ENCODE assay signal across 19 cellular contexts in the genomic region with DNA sequence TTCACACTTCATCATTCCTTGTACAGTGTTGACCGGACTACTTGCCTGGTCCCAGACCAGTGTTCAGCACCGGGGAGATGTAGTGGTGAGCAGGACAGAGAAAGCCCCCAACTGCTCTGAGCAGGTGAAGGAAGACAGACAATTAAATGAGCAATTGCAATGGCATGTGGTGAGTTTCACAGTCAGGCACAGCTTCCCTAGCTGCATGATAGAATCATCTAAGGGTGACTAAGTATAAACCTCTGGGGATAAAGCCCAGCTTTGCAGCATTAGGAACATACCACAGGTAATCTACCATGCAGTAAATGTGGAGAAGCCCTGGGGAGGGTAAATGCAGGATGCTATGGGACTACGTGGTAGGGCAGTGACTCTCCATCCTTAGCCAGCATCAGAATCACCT. TPM values are rescaled to one million over a fixed set of nuclear protein-coding genes. Genes with fewer than 3 reads are reported as not detected.
DNase-seq lines count a peak whose midpoint lies in the region; ATAC-seq, FAIRE-seq and TF ChIP-seq lines count a peak whose summit lies in the region.
"Had no signal": no experiment of that assay in that cellular context is flagged by ENCODE, and none has a peak within 500 bp of the region (broad histone marks: within the 10 kb centered on the region; RNA-seq: fewer than 3 reads in every experiment).

No MANE protein-coding gene starts in this region.

- H3K4me3 ChIP-seq in epithelial cell of proximal tubule (ENCODE audit: low read depth, low read length) (no peak overlapping the region), skeletal muscle satellite cell (ENCODE audit: low read length) (no peak overlapping the region), pancreas (no peak overlapping the region)
- H3K4me3 ChIP-seq: gastroesophageal sphincter had no signal

- H3K4me2 ChIP-seq in skeletal muscle satellite cell (ENCODE audit: low read length): peak overlapping the region; percentile 14

- H3K36me3 Mint-ChIP-seq in activated naive CD4-positive, alpha-beta T cell treated with anti-CD3 and anti-CD28 coated beads, Interleukin-2, amount 10 ng/mL, durations not matched to agents 7 days and 5 days: no peaks in the 10 kb centered on the region
- H3K36me3 Mint-ChIP-seq: activated naive CD8-positive, alpha-beta T cell treated with anti-CD3 and anti-CD28 coated beads, Interleukin-2, amount 10 ng/mL, durations not matched to agents 7 days and 5 days had no signal

- intact Hi-C loops in pancreas (cut with DNase I): loop anchor here in 1 of 3 donors (10.0 kb wide), 1 partner anchor 47 kb away; a partner anchor contains a TSS

- H3K27me3 ChIP-seq in skeletal muscle satellite cell (ENCODE audit: control insufficient read depth, insufficient read depth, low read length) (no peaks in the 10 kb centered on the region), pancreas (no peaks in the 10 kb centered on the region)
- H3K27me3 ChIP-seq: gastroesophageal sphincter had no signal

- no peak overlapping the region for H3K27ac Mint-ChIP-seq in activated naive CD4-positive, alpha-beta T cell treated with anti-CD3 and anti-CD28 coated beads, Interleukin-2, amount 10 ng/mL, durations not matched to agents 7 days and 5 days
- H3K27ac Mint-ChIP-seq: activated naive CD8-positive, alpha-beta T cell treated with anti-CD3 and anti-CD28 coated beads, Interleukin-2, amount 10 ng/mL, durations not matched to agents 7 days and 5 days; CD4-positive, alpha-beta T cell; stimulated activated naive CD8-positive, alpha-beta T cell treated with anti-CD3 and anti-CD28 coated beads, Interleukin-15, Interleukin-2, amounts not matched to agents 100 ng/mL and 50 ng/mL, for 24 hours had no signal

- H3K9me3 Mint-ChIP-seq in activated naive CD4-positive, alpha-beta T cell treated with anti-CD3 and anti-CD28 coated beads, Interleukin-2, amount 10 ng/mL, durations not matched to agents 7 days and 5 days: no peaks in the 10 kb centered on the region
- H3K9me3 Mint-ChIP-seq: activated naive CD8-positive, alpha-beta T cell treated with anti-CD3 and anti-CD28 coated beads, Interleukin-2, amount 10 ng/mL, durations not matched to agents 7 days and 5 days; CD4-positive, alpha-beta T cell; naive B cell; stimulated activated naive CD8-positive, alpha-beta T cell treated with anti-CD3 and anti-CD28 coated beads, Interleukin-15, Interleukin-2, amounts not matched to agents 100 ng/mL and 50 ng/mL, for 24 hours had no signal

- CTCF ChIA-PET in activated naive CD4-positive, alpha-beta T cell treated with anti-CD3 and anti-CD28 coated beads, Interleukin-2, amount 10 ng/mL, durations not matched to agents 7 days and 5 days (lab: Charles Lee): interaction anchor here (0.7 to 2.6 kb wide), 6 partner anchors 8 to 434 kb away, joined by 3 to 13 read pairs (median 3); no protein-coding TSS in a partner anchor

- DNase-seq in GM03348 (ENCODE audit: low spot score) (peak; percentile 36), RCC 7860 (ENCODE audit: low spot score) (peak; percentile 58), epithelial cell of proximal tubule (ENCODE audit: low read depth) (peak; percentile 59), frontal cortex (ENCODE audit: low spot score in 2 of 2) (no peak), pancreas (no peak)
- DNase-seq in activated naive CD4-positive, alpha-beta T cell treated with anti-CD3 and anti-CD28 coated beads, Interleukin-2, amount 10 ng/mL, durations not matched to agents 7 days and 5 days: no peak
- DNase-seq: activated naive CD8-positive, alpha-beta T cell treated with anti-CD3 and anti-CD28 coated beads, Interleukin-2, amount 10 ng/mL, durations not matched to agents 7 days and 5 days; CD4-positive, alpha-beta T cell; GF-D8; naive B cell; NCI-H187; NCI-H69; retina; SHP77 treated with DMSO at 0.1 percent for 48 hours; stimulated activated CD4-positive, alpha-beta T cell treated with anti-CD3 and anti-CD28 coated beads, Interleukin-4, amount 100 ng/mL, for 24 hours had no signal

- no peak overlapping the region for H3K4me3 Mint-ChIP-seq in activated naive CD4-positive, alpha-beta T cell treated with anti-CD3 and anti-CD28 coated beads, Interleukin-2, amount 10 ng/mL, durations not matched to agents 7 days and 5 days
- H3K4me3 Mint-ChIP-seq: activated naive CD8-positive, alpha-beta T cell treated with anti-CD3 and anti-CD28 coated beads, Interleukin-2, amount 10 ng/mL, durations not matched to agents 7 days and 5 days; CD4-positive, alpha-beta T cell; naive B cell; stimulated activated naive CD8-positive, alpha-beta T cell treated with anti-CD3 and anti-CD28 coated beads, Interleukin-15, Interleukin-2, amounts not matched to agents 100 ng/mL and 50 ng/mL, for 24 hours had no signal

- 84 to 91% methylated on average over 3 of the region's 3 CpGs for WGBS in pancreas, 2 donors

- no peak for ATAC-seq in pancreas
- no peak for ATAC-seq in HG03442 (IDR thresholded peaks at IDR 0.05; ENCODE audit: unreplicated experiment)
- ATAC-seq: gastroesophageal sphincter had no signal

- TF ChIP-seq CTCF in epithelial cell of proximal tubule (conservative IDR thresholded peaks at IDR 0.05; ENCODE audit: low read depth, low read length): no peak
- no peak for TF ChIP-seq CTCF in pancreas (IDR thresholded peaks at IDR 0.05)

- H3K9ac ChIP-seq in skeletal muscle satellite cell (ENCODE audit: low read depth, low read length): no peak overlapping the region

- FAIRE-seq in RCC 7860 (lab: Jason Lieb, UNC) (no peak), frontal cortex (lab: Jason Lieb, UNC) (no peak), pancreas (lab: Jason Lieb, UNC) (no peak)

- no peak overlapping the region for H3K27ac ChIP-seq in pancreas
- H3K27ac ChIP-seq: gastroesophageal sphincter had no signal

- no peaks in the 10 kb centered on the region for H3K4me1 Mint-ChIP-seq in activated naive CD4-positive, alpha-beta T cell treated with anti-CD3 and anti-CD28 coated beads, Interleukin-2, amount 10 ng/mL, durations not matched to agents 7 days and 5 days
- H3K4me1 Mint-ChIP-seq: activated naive CD8-positive, alpha-beta T cell treated with anti-CD3 and anti-CD28 coated beads, Interleukin-2, amount 10 ng/mL, durations not matched to agents 7 days and 5 days had no signal

- H3K4me1 ChIP-seq in skeletal muscle satellite cell (ENCODE audit: control insufficient read depth, insufficient read depth, low read length) (peaks cover 32% of the 10 kb centered on the region), pancreas (no peaks in the 10 kb centered on the region)

- H3K36me3 ChIP-seq in skeletal muscle satellite cell (ENCODE audit: insufficient read depth, low read length) (no peaks in the 10 kb centered on the region), pancreas (no peaks in the 10 kb centered on the region)
- H3K36me3 ChIP-seq: gastroesophageal sphincter had no signal

- H3K9me3 ChIP-seq in skeletal muscle satellite cell (replicated peaks; ENCODE audit: low read length) (no peaks in the 10 kb centered on the region), pancreas (no peaks in the 10 kb centered on the region)
- H3K9me3 ChIP-seq: gastroesophageal sphincter had no signal

- H3K27me3 Mint-ChIP-seq in activated naive CD4-positive, alpha-beta T cell treated with anti-CD3 and anti-CD28 coated beads, Interleukin-2, amount 10 ng/mL, durations not matched to agents 7 days and 5 days: no peaks in the 10 kb centered on the region
- H3K27me3 Mint-ChIP-seq: activated naive CD8-positive, alpha-beta T cell treated with anti-CD3 and anti-CD28 coated beads, Interleukin-2, amount 10 ng/mL, durations not matched to agents 7 days and 5 days; CD4-positive, alpha-beta T cell; naive B cell; stimulated activated naive CD8-positive, alpha-beta T cell treated with anti-CD3 and anti-CD28 coated beads, Interleukin-15, Interleukin-2, amounts not matched to agents 100 ng/mL and 50 ng/mL, for 24 hours had no signal

RNA-seq across cellular contexts. Expression of a gene that starts 47.8 kb away (rescaled TPM):
- total RNA-seq in epithelial cell of proximal tubule (40.1 and 48.8 TPM in 2 replicates), frontal cortex (15.9 TPM), pancreas (10 to 100 TPM in 5 of 6 donors, 1 to 10 TPM in 1; 9.1 to 18.3 (median 12.0) TPM)
- 35.0 and 35.4 TPM in 2 replicates for total RNA-seq in skeletal muscle satellite cell (2012; rRNA removed)
- 1 to 10 TPM; 7.4 to 7.8 TPM for polyA plus RNA-seq in pancreas

Comparison
In these comparisons a context has a peak if more than half of its experiments do, and no peak if none do; other contexts are left out.
1. DNase-seq: peak in GM03348 (single experiment), RCC 7860 (single experiment) and epithelial cell of proximal tubule (single experiment); none in frontal cortex (0 of 2), activated naive CD4-positive, alpha-beta T cell treated with anti-CD3 and anti-CD28 coated beads, Interleukin-2, amount 10 ng/mL, durations not matched to agents 7 days and 5 days (single experiment) and pancreas (0 of 6).